In the genomic region with DNA sequence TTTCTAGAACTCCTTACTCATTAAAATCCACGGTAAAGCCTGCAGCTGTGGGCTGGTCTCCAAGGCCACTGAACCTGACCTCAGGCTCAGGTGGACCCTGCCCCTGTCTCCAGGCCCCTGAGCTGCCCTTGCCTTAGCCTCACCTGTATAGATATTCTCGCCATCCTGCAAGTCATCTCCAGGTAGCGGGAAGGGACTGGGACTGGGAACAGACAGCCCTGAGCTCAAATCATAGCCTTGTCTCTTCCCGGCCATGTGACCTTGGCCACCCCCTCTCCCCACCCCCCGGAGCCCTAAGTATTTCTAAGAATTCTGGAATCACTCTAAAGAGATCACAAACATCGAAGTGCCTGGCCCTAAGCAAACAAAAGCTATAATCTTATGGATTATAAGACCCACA, we compare ENCODE assay signal across 23 cellular contexts. TPM values are rescaled to one million over a fixed set of nuclear protein-coding genes. Genes with fewer than 3 reads are reported as not detected.
A peak's percentile ranks its signal among the peaks of the same experiment; 100 is the strongest.
DNase-seq lines count a peak whose midpoint lies in the region; ATAC-seq and TF ChIP-seq lines count a peak whose summit lies in the region.
"Had no signal": no experiment of that assay in that cellular context is flagged by ENCODE, and none has a peak within 500 bp of the region (broad histone marks: within the 10 kb centered on the region; RNA-seq: fewer than 3 reads in every experiment).

No MANE protein-coding gene starts in this region.

- in situ Hi-C loops in gastrocnemius medialis (cut with MboI; ENCODE audit: low sequenced_read_pairs in 4 of 4): no loop called here

- intact Hi-C loops in gastrocnemius medialis (cut with DNase I; ENCODE audit: low total_unique reads): no loop called here

- POLR2A ChIA-PET in HEK293 (lab: Yijun Ruan, JAX): no interaction called here

- H3K9me3 ChIP-seq in HEK293 (ENCODE audit: control insufficient read depth, insufficient read depth, low read depth, low read length) (no peaks in the 10 kb centered on the region), gastrocnemius medialis (no peaks in the 10 kb centered on the region)
- H3K9me3 ChIP-seq: BE2C had no signal

- H3K27ac ChIP-seq in HEK293 (ENCODE audit: extremely low read depth, low read depth, low read length) (no peak overlapping the region), gastrocnemius medialis (peak overlapping the region; percentile 94 to 99 (median 96))
- H3K27ac ChIP-seq: GM23248 had no signal

- peaks cover 8% of the 10 kb centered on the region for H3K27me3 Mint-ChIP-seq in neural crest cell (ENCODE audit: low read depth)

- no peaks in the 10 kb centered on the region for H3K4me1 ChIP-seq in HEK293 (ENCODE audit: control insufficient read depth, insufficient read depth, low read length)
- peaks cover 42% of the 10 kb centered on the region in 2 donors for H3K4me1 ChIP-seq in gastrocnemius medialis
- H3K4me1 ChIP-seq: BE2C had no signal

- H3K4me3 Mint-ChIP-seq in neural crest cell: no peak overlapping the region
- H3K4me3 Mint-ChIP-seq: CD4-positive, CD25-positive, alpha-beta regulatory T cell; CD8-positive, alpha-beta memory T cell; HFFc6 had no signal

- no peak for TF ChIP-seq POLR2A in gastrocnemius medialis (IDR thresholded peaks at IDR 0.05)

- TF ChIP-seq CTCF in HEK293 (tag by site-specific recombination; IDR thresholded peaks at IDR 0.05): no peak
- no peak for TF ChIP-seq CTCF in neural crest cell (conservative IDR thresholded peaks at IDR 0.05)
- no peak for TF ChIP-seq CTCF in gastrocnemius medialis (IDR thresholded peaks at IDR 0.05 in 4 of 5, conservative IDR thresholded peaks at IDR 0.05 in 1 of 5)

- H3K9me3 Mint-ChIP-seq in neural crest cell: peaks cover 3% of the 10 kb centered on the region
- H3K9me3 Mint-ChIP-seq: HFFc6 had no signal

- H3K27ac Mint-ChIP-seq in neural crest cell (ENCODE audit: unreplicated experiment): peak overlapping the region; percentile 20
- H3K27ac Mint-ChIP-seq: CD4-positive, CD25-positive, alpha-beta regulatory T cell; CD8-positive, alpha-beta memory T cell; HFFc6 had no signal

- H3K4me1 Mint-ChIP-seq in neural crest cell: peaks cover 21% of the 10 kb centered on the region
- H3K4me1 Mint-ChIP-seq: CD4-positive, CD25-positive, alpha-beta regulatory T cell; CD8-positive, alpha-beta memory T cell had no signal

- ATAC-seq in gastrocnemius medialis: no peak
- ATAC-seq: GM12878, HepG2 had no signal

- no peaks in the 10 kb centered on the region; the same call in none of the 2 replicates for H3K27me3 ChIP-seq in H7 (ENCODE audit: control insufficient read depth, insufficient read depth, low read length)
- H3K27me3 ChIP-seq in gastrocnemius medialis: no peaks in the 10 kb centered on the region
- H3K27me3 ChIP-seq: BE2C had no signal

- CTCF ChIA-PET in HEK293 (lab: Yijun Ruan, JAX): interaction anchor here (0.6 to 0.7 kb wide), 2 partner anchors 101 to 217 kb away, joined by 3 read pairs; no protein-coding TSS in a partner anchor

- H3K36me3 ChIP-seq in H7 (replicated peaks; ENCODE audit: control insufficient read depth, insufficient read depth, low read length) (no peaks in the 10 kb centered on the region), HEK293 (ENCODE audit: control insufficient read depth in 2 of 2, insufficient read depth in 1 of 2, low read length in 2 of 2) (no peaks in the 10 kb centered on the region), gastrocnemius medialis (no peaks in the 10 kb centered on the region)
- H3K36me3 ChIP-seq: BE2C had no signal

- no peak overlapping the region for H3K4me3 ChIP-seq in H7 (ENCODE audit: insufficient read depth, low read depth, low read length)
- no peak overlapping the region for H3K4me3 ChIP-seq in HEK293 (ENCODE audit: low read depth, low read length)
- no peak overlapping the region for H3K4me3 ChIP-seq in gastrocnemius medialis
- H3K4me3 ChIP-seq: GM12878, GM23248 had no signal

- DNase-seq in H7: peak; percentile 56
- no peak for DNase-seq in neural crest cell (ENCODE audit: low read depth, low spot score)
- DNase-seq in gastrocnemius medialis: no peak
- DNase-seq in activated gamma-delta T cell treated with Interleukin-2 at 50 U/mL for 16 hours: no peak
- no peak for DNase-seq in NK-92 treated with Interleukin-12 subunit alpha and Interleukin-12 subunit beta, amount 100 ng/mL, for 24 hours (lab: John Stamatoyannopoulos, UW)
- DNase-seq in GM19240 (ENCODE audit: insufficient read length, low spot score): no peak
- DNase-seq: ACHN; BE2C; C1 segment of cervical spinal cord; CD4-positive, CD25-positive, alpha-beta regulatory T cell; CD8-positive, alpha-beta memory T cell; COR-L47; DMS 273 treated with DMSO at 0.1 percent for 48 hours; DMS53; DND-41; EL; GM23248; HCEC 1CT; HFFc6 had no signal

- no peaks in the 10 kb centered on the region for H3K36me3 Mint-ChIP-seq in neural crest cell (ENCODE audit: low read depth)

TF ChIP-seq in HEK293, 187 proteins besides CTCF, POLR2A, EP300 and RAD21:
- TF ChIP-seq ZNF202 (tag by site-specific recombination; IDR thresholded peaks at IDR 0.05; ENCODE audit: borderline replicate concordance): no peak
- no peak for TF ChIP-seq ZFP69B (tag by site-specific recombination; IDR thresholded peaks at IDR 0.05)
- TF ChIP-seq ZSCAN30 (tag by site-specific recombination; IDR thresholded peaks at IDR 0.05): no peak
- peak; percentile 82 for TF ChIP-seq ZNF26 (tag by site-specific recombination; IDR thresholded peaks at IDR 0.05)
- no peak for TF ChIP-seq ZNF747 (tag by site-specific recombination; IDR thresholded peaks at IDR 0.05)

RNA-seq across cellular contexts. Expression of gene ABLIM2, which starts 17.7 kb away (rescaled TPM):
- 1.6 and 1.9 TPM in 2 replicates for total RNA-seq in H7 (2014; rRNA removed; shearing (Covaris generic))
- total RNA-seq in neural crest cell (3.8 and 6.8 TPM in 2 replicates), gastrocnemius medialis (100 to 1,000 TPM; 177 to 281 (median 244) TPM)
- total RNA-seq: GM23248 had no signal

RNA-seq across cellular contexts. Expression of gene SH3TC1, which starts 58.2 kb away (rescaled TPM):
- total RNA-seq in H7 (2014; rRNA removed; shearing (Covaris generic)): 0.59 and 2.2 TPM in 2 replicates
- total RNA-seq in neural crest cell (2.5 and 2.7 TPM in 2 replicates), gastrocnemius medialis (1 to 10 TPM; 2.9 to 8.5 (median 5.8) TPM)
- total RNA-seq: G401 had no signal

Comparison
In these comparisons a context has a peak if more than half of its experiments do, and no peak if none do; other contexts are left out.
1. RNA of gene ABLIM2, which starts 17.7 kb away (total RNA-seq): 177 to 281 TPM in gastrocnemius medialis; 3.8 to 6.8 TPM in neural crest cell and 1.6 to 1.9 TPM in H7; every median in the first group is over 10 times any median in the second.